In genomic region chr7:101108330-101108857, GRCh38 we compare ENCODE assay signal across 10 cellular contexts. TPM values are rescaled to one million over a fixed set of nuclear protein-coding genes. Genes with fewer than 3 reads are reported as not detected.
DNase-seq lines count a peak whose midpoint lies in the region; ATAC-seq, FAIRE-seq and TF ChIP-seq lines count a peak whose summit lies in the region.
"Had no signal": no experiment of that assay in that cellular context is flagged by ENCODE, and none has a peak within 500 bp of the region (broad histone marks: within the 10 kb centered on the region; RNA-seq: fewer than 3 reads in every experiment).

No MANE protein-coding gene starts in this region.

- no peak for FAIRE-seq in HepG2 (lab: Jason Lieb, UNC)

- no peak for TF ChIP-seq EP300 in HepG2 (IDR thresholded peaks at IDR 0.05; ENCODE audit: low read depth in 2 of 2, low read length in 2 of 2)
- no peak for TF ChIP-seq EP300 in HepG2 (CRISPR knock-in tag; IDR thresholded peaks at IDR 0.05; ENCODE audit: borderline replicate concordance)

- no peak overlapping the region for H2AFZ ChIP-seq in HepG2 (ENCODE audit: low read length)

- H3K27ac ChIP-seq in brain microvascular endothelial cell (peak overlapping the region; percentile 42), HepG2 (ENCODE audit: extremely low read length, insufficient read depth, low read length) (peak overlapping the region; percentile 51)

- no peak for TF ChIP-seq RAD21 in HepG2 (CRISPR knock-in tag; IDR thresholded peaks at IDR 0.05)

- no peaks in the 10 kb centered on the region for H3K9me3 ChIP-seq in HepG2 (ENCODE audit: low read length)

- POLR2A ChIA-PET in HepG2 (lab: Yijun Ruan, JAX): interaction anchor here (0.6 to 3.8 kb wide), 9 partner anchors 9 to 219 kb away, joined by 3 to 68 read pairs (median 5); partner anchors contain the start of genes MOGAT3, SERPINE1, UFSP1 and VGF

- H3K27me3 ChIP-seq in brain microvascular endothelial cell (replicated peaks): no peaks in the 10 kb centered on the region
- 0 out of 5 replicates have a peak, but pooled peaks cover 0 to 3% of the 10 kb centered on the region in 2 experiments for H3K27me3 ChIP-seq in HepG2 (ENCODE audit: control insufficient read depth in 1 of 2, insufficient read depth in 2 of 2, low read length in 2 of 2)

- in situ Hi-C loops in brain microvascular endothelial cell (cut with HindIII; ENCODE audit: low pct_ligation_motif_present, low sequenced_read_pairs): no loop called here
- in situ Hi-C loops in HepG2 (cut with HindIII; ENCODE audit: extremely low pct_ligation_motif_present, low pct_unique_long_range_greater_than_20kb): no loop called here

- peak overlapping the region; percentile 71 for H3K4me2 ChIP-seq in HepG2 (ENCODE audit: low read depth, low read length)

- H3K4me3 ChIP-seq in brain microvascular endothelial cell (ENCODE audit: low read depth, low read length): no peak overlapping the region
- H3K4me3 ChIP-seq in HepG2 (replicated peaks in 1 of 3; ENCODE audit: insufficient read depth in 1 of 3, low read depth in 2 of 3, low read length in 3 of 3): peak overlapping the region in 2 of 3 experiments; percentile 19 to 51; a peak in 3 of 6 replicates

- no peaks in the 10 kb centered on the region for H3K79me2 ChIP-seq in HepG2 (ENCODE audit: insufficient read depth, low read length)

- TF ChIP-seq CTCF in brain microvascular endothelial cell (IDR thresholded peaks at IDR 0.05; ENCODE audit: low read depth, low read length, missing control alignments) (no peak), HepG2 (CRISPR knock-in tag; IDR thresholded peaks at IDR 0.05) (0 out of 2 replicates have a peak, but pooled peaks have one; percentile 9)

- CTCF ChIA-PET in HepG2 (lab: Yijun Ruan, JAX; ENCODE audit: low intra/inter-chr PET ratio, low total read pairs): no interaction called here

- peak overlapping the region; percentile 41; the same call in 1 of the 2 replicates for H3K9ac ChIP-seq in HepG2 (ENCODE audit: insufficient read depth, low read depth, low read length)

- DNase-seq in A172 (ENCODE audit: low spot score) (peak; percentile 66), LHCN-M2 (ENCODE audit: low read depth) (peak; percentile 96), brain microvascular endothelial cell (no peak), HepG2 (ENCODE audit: low spot score) (peak; percentile 69), HT-29 (ENCODE audit: low spot score) (no peak), NCI-H526 treated with DMSO at 0.1 percent for 48 hours (lab: John Stamatoyannopoulos, UW) (no peak)
- no peak for DNase-seq in stimulated activated CD4-positive, alpha-beta T cell treated with anti-CD3 and anti-CD28 coated beads, Interleukin-1b, Interleukin-23, amount 100 ng/mL, for 48 hours
- DNase-seq: NCI-H524 treated with DMSO at 0.1 percent for 48 hours; stimulated activated naive CD8-positive, alpha-beta T cell treated with anti-CD3 and anti-CD28 coated beads, Interleukin-15, Interleukin-2, amounts not matched to agents 100 U/mL and 50 U/mL, for 24 hours had no signal

- no peaks in the 10 kb centered on the region for H4K20me1 ChIP-seq in HepG2 (ENCODE audit: insufficient read depth, low read length)

- peak; percentile 84 for ATAC-seq in HepG2
- ATAC-seq in GM18502 (IDR thresholded peaks at IDR 0.05; ENCODE audit: poor library complexity, unreplicated experiment): no peak
- ATAC-seq: stimulated activated naive CD8-positive, alpha-beta T cell treated with anti-CD3 and anti-CD28 coated beads, Interleukin-15, Interleukin-2, amounts not matched to agents 100 U/mL and 50 U/mL, for 24 hours had no signal

- intact Hi-C loops in HepG2 (cut with micrococcal nuclease; ENCODE audit: unreplicated experiment): no loop called here

- 13% methylated on average over 12 of the region's 16 CpGs for WGBS in HepG2 (ENCODE audit: low lambda C conversion rate)

- peaks cover 88% of the 10 kb centered on the region for H3K4me1 ChIP-seq in HepG2 (ENCODE audit: insufficient read depth, low read length)

- peak in 1 of 2 experiments; percentile 31; a peak in 1 of 4 replicates for TF ChIP-seq POLR2A in HepG2 (IDR thresholded peaks at IDR 0.05; ENCODE audit: insufficient read depth in 1 of 2, low read depth in 2 of 2, low read length in 2 of 2)

- BruUV-seq in HepG2 (replicated peaks; lab: Mats Ljungman, UMichigan): no TSS peak

- H3K36me3 ChIP-seq in brain microvascular endothelial cell (replicated peaks) (no peaks in the 10 kb centered on the region), HepG2 (replicated peaks in 1 of 2; ENCODE audit: control insufficient read depth in 1 of 2, insufficient read depth in 2 of 2, low read length in 2 of 2) (no peaks in the 10 kb centered on the region)

RNA-seq across cellular contexts. Expression of gene SERPINE1, which starts 18.5 kb away (rescaled TPM):
- 463 and 480 TPM in 2 replicates for total RNA-seq in A172 (2014; rRNA removed; shearing (Covaris generic))
- 1,980 and 3,258 TPM in 2 replicates for total RNA-seq in LHCN-M2 (2014; rRNA removed)
- polyA plus RNA-seq in LHCN-M2 (2012): 2,374 TPM
- total RNA-seq in HepG2 (2016; rRNA removed; fragmentation: Illumina TruSeq; extraction: Trizol): 9.2 and 21.2 TPM in 2 replicates
- 3.3 and 3.6 TPM in 2 replicates for total RNA-seq in HepG2 (2016; cell fraction: cytosol; rRNA removed; fragmentation: Illumina TruSeq; extraction: Trizol; ENCODE audit: low read depth)
- total RNA-seq in HepG2 (2016; cell fraction: insoluble cytoplasmic fraction; rRNA removed; fragmentation: Illumina TruSeq; extraction: Trizol): 8.0 and 21.0 TPM in 2 replicates
- total RNA-seq in HepG2 (2016; cell fraction: membrane; rRNA removed; fragmentation: Illumina TruSeq; extraction: Trizol): 8.0 and 9.1 TPM in 2 replicates
- total RNA-seq in HepG2 (2016; cell fraction: nucleus; rRNA removed; fragmentation: Illumina TruSeq; extraction: Trizol): 18.0 and 20.9 TPM in 2 replicates
- polyA plus RNA-seq in HepG2 (2011; rRNA removed): 1,576 and 2,365 TPM in 2 replicates
- 1,491 and 1,809 TPM in 2 replicates for polyA plus RNA-seq in HepG2 (2011; cell fraction: cytosol; rRNA removed)
- 562 and 817 TPM in 2 replicates for polyA plus RNA-seq in HepG2 (2011; cell fraction: nucleus; rRNA removed)
- 545 and 706 TPM in 2 replicates for polyA plus RNA-seq in HepG2 (2012)
- polyA plus RNA-seq in HepG2 (2016; cell fraction: cytosol; fragmentation: Illumina TruSeq; extraction: Trizol; ENCODE audit: low read depth): 3.7 and 4.4 TPM in 2 replicates
- 9.1 and 11.4 TPM in 2 replicates for polyA plus RNA-seq in HepG2 (2016; cell fraction: insoluble cytoplasmic fraction; fragmentation: Illumina TruSeq; extraction: Trizol; ENCODE audit: low read depth)
- 6.1 and 6.8 TPM in 2 replicates for polyA plus RNA-seq in HepG2 (2016; cell fraction: membrane; fragmentation: Illumina TruSeq; extraction: Trizol; ENCODE audit: low read depth)
- 38.3 and 38.7 TPM in 2 replicates for polyA plus RNA-seq in HepG2 (2016; cell fraction: nucleus; fragmentation: Illumina TruSeq; extraction: Trizol; ENCODE audit: insufficient read depth, low read depth)
- polyA minus RNA-seq in HepG2 (2011; rRNA and poly(A)+ RNA removed; ENCODE audit: low replicate concordance): 6.3 and 1,949 TPM in 2 replicates
- 904 and 1,305 TPM in 2 replicates for polyA minus RNA-seq in HepG2 (2011; cell fraction: cytosol; rRNA and poly(A)+ RNA removed)
- polyA minus RNA-seq in HepG2 (2011; cell fraction: nucleus; rRNA and poly(A)+ RNA removed): 242 and 430 TPM in 2 replicates
- total RNA-seq in HT-29 (2014; rRNA removed; shearing (Covaris generic)): 4.6 and 5.0 TPM in 2 replicates

RNA-seq across cellular contexts. Expression of gene TRIM56, which starts 23.1 kb away (rescaled TPM):
- total RNA-seq in A172 (2014; rRNA removed; shearing (Covaris generic)): 9.4 and 13.4 TPM in 2 replicates
- 14.5 and 16.2 TPM in 2 replicates for total RNA-seq in LHCN-M2 (2014; rRNA removed)
- 15.9 TPM for polyA plus RNA-seq in LHCN-M2 (2012)
- 7.1 and 8.1 TPM in 2 replicates for total RNA-seq in HepG2 (2016; rRNA removed; fragmentation: Illumina TruSeq; extraction: Trizol)
- total RNA-seq in HepG2 (2016; cell fraction: cytosol; rRNA removed; fragmentation: Illumina TruSeq; extraction: Trizol; ENCODE audit: low read depth): 0.51 and 0.88 TPM in 2 replicates
- 7.1 and 7.5 TPM in 2 replicates for total RNA-seq in HepG2 (2016; cell fraction: insoluble cytoplasmic fraction; rRNA removed; fragmentation: Illumina TruSeq; extraction: Trizol)
- total RNA-seq in HepG2 (2016; cell fraction: membrane; rRNA removed; fragmentation: Illumina TruSeq; extraction: Trizol): 2.1 and 2.7 TPM in 2 replicates
- 5.7 and 8.6 TPM in 2 replicates for total RNA-seq in HepG2 (2016; cell fraction: nucleus; rRNA removed; fragmentation: Illumina TruSeq; extraction: Trizol)
- 3.0 and 3.2 TPM in 2 replicates for polyA plus RNA-seq in HepG2 (2011; rRNA removed)
- polyA plus RNA-seq in HepG2 (2011; cell fraction: cytosol; rRNA removed): 1.3 and 1.8 TPM in 2 replicates
- polyA plus RNA-seq in HepG2 (2011; cell fraction: nucleus; rRNA removed): 10.1 and 11.0 TPM in 2 replicates
- 9.5 and 9.7 TPM in 2 replicates for polyA plus RNA-seq in HepG2 (2012)
- 0.27 and 0.32 TPM in 2 replicates for polyA plus RNA-seq in HepG2 (2016; cell fraction: cytosol; fragmentation: Illumina TruSeq; extraction: Trizol; ENCODE audit: low read depth)
- polyA plus RNA-seq in HepG2 (2016; cell fraction: insoluble cytoplasmic fraction; fragmentation: Illumina TruSeq; extraction: Trizol; ENCODE audit: low read depth): 2.6 and 3.8 TPM in 2 replicates
- 0.63 and 0.71 TPM in 2 replicates for polyA plus RNA-seq in HepG2 (2016; cell fraction: membrane; fragmentation: Illumina TruSeq; extraction: Trizol; ENCODE audit: low read depth)
- polyA plus RNA-seq in HepG2 (2016; cell fraction: nucleus; fragmentation: Illumina TruSeq; extraction: Trizol; ENCODE audit: insufficient read depth, low read depth): 10.0 and 15.0 TPM in 2 replicates
- 14.7 and 16.6 TPM in 2 replicates for polyA minus RNA-seq in HepG2 (2011; rRNA and poly(A)+ RNA removed; ENCODE audit: low replicate concordance)
- 3.3 and 5.4 TPM in 2 replicates for polyA minus RNA-seq in HepG2 (2011; cell fraction: cytosol; rRNA and poly(A)+ RNA removed)
- 8.6 and 9.3 TPM in 2 replicates for polyA minus RNA-seq in HepG2 (2011; cell fraction: nucleus; rRNA and poly(A)+ RNA removed)
- total RNA-seq in HT-29 (2014; rRNA removed; shearing (Covaris generic)): 32.3 and 52.2 TPM in 2 replicates

RNA-seq across cellular contexts. Expression of gene AP1S1, which starts 45.9 kb away (rescaled TPM):
- total RNA-seq in A172 (2014; rRNA removed; shearing (Covaris generic)): 332 and 409 TPM in 2 replicates
- total RNA-seq in LHCN-M2 (2014; rRNA removed) (286 and 412 TPM in 2 replicates), HepG2 (2016; rRNA removed; fragmentation: Illumina TruSeq; extraction: Trizol) (57.5 and 77.9 TPM in 2 replicates)
- 339 TPM for polyA plus RNA-seq in LHCN-M2 (2012)
- total RNA-seq in HepG2 (2016; cell fraction: cytosol; rRNA removed; fragmentation: Illumina TruSeq; extraction: Trizol; ENCODE audit: low read depth): 12.5 and 16.2 TPM in 2 replicates
- 61.5 and 77.2 TPM in 2 replicates for total RNA-seq in HepG2 (2016; cell fraction: insoluble cytoplasmic fraction; rRNA removed; fragmentation: Illumina TruSeq; extraction: Trizol)
- total RNA-seq in HepG2 (2016; cell fraction: membrane; rRNA removed; fragmentation: Illumina TruSeq; extraction: Trizol): 27.8 and 28.9 TPM in 2 replicates
- total RNA-seq in HepG2 (2016; cell fraction: nucleus; rRNA removed; fragmentation: Illumina TruSeq; extraction: Trizol): 21.6 and 22.0 TPM in 2 replicates
- polyA plus RNA-seq in HepG2 (2011; rRNA removed): 65.2 and 68.1 TPM in 2 replicates
- 72.3 and 73.9 TPM in 2 replicates for polyA plus RNA-seq in HepG2 (2011; cell fraction: cytosol; rRNA removed)
- polyA plus RNA-seq in HepG2 (2011; cell fraction: nucleus; rRNA removed): 36.3 and 39.1 TPM in 2 replicates
- 37.2 and 44.1 TPM in 2 replicates for polyA plus RNA-seq in HepG2 (2012)
- 12.3 and 17.5 TPM in 2 replicates for polyA plus RNA-seq in HepG2 (2016; cell fraction: cytosol; fragmentation: Illumina TruSeq; extraction: Trizol; ENCODE audit: low read depth)
- polyA plus RNA-seq in HepG2 (2016; cell fraction: insoluble cytoplasmic fraction; fragmentation: Illumina TruSeq; extraction: Trizol; ENCODE audit: low read depth): 79.7 and 84.4 TPM in 2 replicates
- polyA plus RNA-seq in HepG2 (2016; cell fraction: membrane; fragmentation: Illumina TruSeq; extraction: Trizol; ENCODE audit: low read depth): 20.4 and 24.4 TPM in 2 replicates
- 37.5 and 48.7 TPM in 2 replicates for polyA plus RNA-seq in HepG2 (2016; cell fraction: nucleus; fragmentation: Illumina TruSeq; extraction: Trizol; ENCODE audit: insufficient read depth, low read depth)
- 27.0 and 72.1 TPM in 2 replicates for polyA minus RNA-seq in HepG2 (2011; rRNA and poly(A)+ RNA removed; ENCODE audit: low replicate concordance)
- polyA minus RNA-seq in HepG2 (2011; cell fraction: cytosol; rRNA and poly(A)+ RNA removed): 13.5 and 15.9 TPM in 2 replicates
- 6.6 and 8.1 TPM in 2 replicates for polyA minus RNA-seq in HepG2 (2011; cell fraction: nucleus; rRNA and poly(A)+ RNA removed)
- 272 and 277 TPM in 2 replicates for total RNA-seq in HT-29 (2014; rRNA removed; shearing (Covaris generic))

RNA-seq across cellular contexts. Expression of gene VGF, which starts 57.0 kb away (rescaled TPM):
- total RNA-seq in A172 (2014; rRNA removed; shearing (Covaris generic)): 1.0 and 1.3 TPM in 2 replicates
- total RNA-seq in LHCN-M2 (2014; rRNA removed) (0.45 and 0.69 TPM in 2 replicates), HepG2 (2016; rRNA removed; fragmentation: Illumina TruSeq; extraction: Trizol) (0.10 and 0.46 TPM in 2 replicates)
- 0.17 TPM for polyA plus RNA-seq in LHCN-M2 (2012)
- 0.18 TPM in 1 of 2 replicates, not detected in the other for total RNA-seq in HepG2 (2016; cell fraction: cytosol; rRNA removed; fragmentation: Illumina TruSeq; extraction: Trizol; ENCODE audit: low read depth)
- total RNA-seq in HepG2 (2016; cell fraction: insoluble cytoplasmic fraction; rRNA removed; fragmentation: Illumina TruSeq; extraction: Trizol): 0.52 TPM in 1 of 2 replicates, not detected in the other
- total RNA-seq in HepG2 (2016; cell fraction: membrane; rRNA removed; fragmentation: Illumina TruSeq; extraction: Trizol): 0.10 and 0.15 TPM in 2 replicates
- 0.44 and 0.78 TPM in 2 replicates for total RNA-seq in HepG2 (2016; cell fraction: nucleus; rRNA removed; fragmentation: Illumina TruSeq; extraction: Trizol)
- polyA plus RNA-seq in HepG2 (2011; rRNA removed): 0.12 and 0.21 TPM in 2 replicates
- polyA plus RNA-seq in HepG2 (2011; cell fraction: cytosol; rRNA removed): 0.12 and 0.23 TPM in 2 replicates
- 0.40 and 0.96 TPM in 2 replicates for polyA plus RNA-seq in HepG2 (2011; cell fraction: nucleus; rRNA removed)
- 0.09 and 0.31 TPM in 2 replicates for polyA plus RNA-seq in HepG2 (2012)
- 0.06 and 0.09 TPM in 2 replicates for polyA plus RNA-seq in HepG2 (2016; cell fraction: cytosol; fragmentation: Illumina TruSeq; extraction: Trizol; ENCODE audit: low read depth)
- polyA plus RNA-seq in HepG2 (2016; cell fraction: insoluble cytoplasmic fraction; fragmentation: Illumina TruSeq; extraction: Trizol; ENCODE audit: low read depth): 0.15 and 0.16 TPM in 2 replicates
- polyA plus RNA-seq in HepG2 (2016; cell fraction: membrane; fragmentation: Illumina TruSeq; extraction: Trizol; ENCODE audit: low read depth): 0.08 TPM in 1 of 2 replicates, not detected in the other
- polyA plus RNA-seq in HepG2 (2016; cell fraction: nucleus; fragmentation: Illumina TruSeq; extraction: Trizol; ENCODE audit: insufficient read depth, low read depth): 0.99 and 1.4 TPM in 2 replicates
- 0.14 and 0.16 TPM in 2 replicates for polyA minus RNA-seq in HepG2 (2011; rRNA and poly(A)+ RNA removed; ENCODE audit: low replicate concordance)
- 0.69 and 0.88 TPM in 2 replicates for polyA minus RNA-seq in HepG2 (2011; cell fraction: cytosol; rRNA and poly(A)+ RNA removed)
- not detected in 2 replicates for polyA minus RNA-seq in HepG2 (2011; cell fraction: nucleus; rRNA and poly(A)+ RNA removed)
- 0.39 and 0.48 TPM in 2 replicates for total RNA-seq in HT-29 (2014; rRNA removed; shearing (Covaris generic))

Comparison
In these comparisons a context has a peak if more than half of its experiments do, and no peak if none do; other contexts are left out.
1. DNase-seq: peak in A172 (single experiment), LHCN-M2 (single experiment) and HepG2 (single experiment); none in brain microvascular endothelial cell (single experiment), stimulated activated CD4-positive, alpha-beta T cell treated with anti-CD3 and anti-CD28 coated beads, Interleukin-1b, Interleukin-23, amount 100 ng/mL, for 48 hours (single experiment), HT-29 (single experiment) and NCI-H526 treated with DMSO at 0.1 percent for 48 hours (single experiment).
2. RNA of gene SERPINE1, which starts 18.5 kb away (total RNA-seq): 1,980 to 3,258 TPM in LHCN-M2 and 463 to 480 TPM in A172; 3.3 to 21.2 TPM in HepG2 and 4.6 to 5.0 TPM in HT-29; every median in the first group is over 10 times any median in the second.